In genomic region chr17:66934040-66934439, GRCh38 we compare ENCODE assay signal across 31 cellular contexts. TPM values are rescaled to one million over a fixed set of nuclear protein-coding genes. Genes with fewer than 3 reads are reported as not detected.
"Had no signal": no experiment of that assay in that cellular context is flagged by ENCODE, and none has a peak within 500 bp of the region (broad histone marks: within the 10 kb centered on the region; RNA-seq: fewer than 3 reads in every experiment).

No MANE protein-coding gene starts in this region.

- H3K27me3 ChIP-seq: hepatocyte, pancreas, testis, thyroid gland, transverse colon, upper lobe of left lung had no signal

- FAIRE-seq: pancreas, urothelium cell line had no signal

- H3K4me3 Mint-ChIP-seq: memory B cell; naive thymus-derived CD4-positive, alpha-beta T cell; natural killer cell treated with Interleukin-12 subunit alpha and Interleukin-12 subunit beta and Interleukin-15 and Interleukin-18, amount 100 ng/mL, for 72 hours; stimulated activated naive B cell treated with anti-CD40 and anti-IgM and Interleukin-4, amounts not matched to agents 10 μg/mL and 1 μg/mL and 100 μg/mL, for 72 hours had no signal

- ATAC-seq: heart right ventricle; mucosa of descending colon; naive thymus-derived CD4-positive, alpha-beta T cell; natural killer cell treated with Interleukin-12 subunit alpha and Interleukin-12 subunit beta and Interleukin-15 and Interleukin-18, amount 100 ng/mL, for 72 hours; pancreas; right cardiac atrium; stimulated activated naive B cell treated with anti-CD40 and anti-IgM and Interleukin-4, amounts not matched to agents 10 μg/mL and 1 μg/mL and 100 μg/mL, for 72 hours; stimulated activated naive CD8-positive, alpha-beta T cell treated with anti-CD3 and anti-CD28 coated beads, Interleukin-15, Interleukin-2, amounts not matched to agents 100 U/mL and 50 U/mL, for 24 hours had no signal

- H3K9me3 Mint-ChIP-seq: natural killer cell treated with Interleukin-12 subunit alpha and Interleukin-12 subunit beta and Interleukin-15 and Interleukin-18, amount 100 ng/mL, for 72 hours had no signal

- H3K9me3 ChIP-seq: mucosa of descending colon, pancreas, prostate gland, testis, thyroid gland, transverse colon, upper lobe of left lung had no signal

- DNase-seq: heart right ventricle; islet precursor cell; left ventricle myocardium inferior; midbrain; mucosa of descending colon; naive thymus-derived CD4-positive, alpha-beta T cell; nucleus accumbens; posterior cingulate gyrus; retina; right cardiac atrium; stimulated activated CD4-positive, alpha-beta T cell treated with anti-CD3 and anti-CD28 coated beads, Interleukin-12 subunit alpha, Interleukin-12 subunit beta, amount 100 ng/mL, for 4 hours; stimulated activated CD4-positive, alpha-beta T cell treated with anti-CD3 and anti-CD28 coated beads, Interleukin-15, amount 100 ng/mL, for 24 hours; stimulated activated CD4-positive, alpha-beta T cell treated with anti-CD3 and anti-CD28 coated beads, Interleukin-2, amount 100 ng/mL, for 24 hours; stimulated activated CD4-positive, alpha-beta T cell treated with anti-CD3 and anti-CD28 coated beads, Interleukin-4, amount 100 ng/mL, for 1 hour; stimulated activated naive B cell treated with anti-CD40 and anti-IgM and Interleukin-4, amounts not matched to agents 10 μg/mL and 1 μg/mL and 100 μg/mL, for 72 hours; stimulated activated naive CD8-positive, alpha-beta T cell treated with anti-CD3 and anti-CD28 coated beads, Interleukin-15, Interleukin-2, amounts not matched to agents 100 U/mL and 50 U/mL, for 24 hours; stomach; testis; thyroid gland; transverse colon; upper lobe of left lung had no signal

- H3K27ac ChIP-seq: heart right ventricle, hepatocyte, left ventricle myocardium inferior, pancreas, prostate gland, stomach, testis, thyroid gland, transverse colon, upper lobe of left lung had no signal

- H3K27ac Mint-ChIP-seq: memory B cell; naive thymus-derived CD4-positive, alpha-beta T cell; natural killer cell treated with Interleukin-12 subunit alpha and Interleukin-12 subunit beta and Interleukin-15 and Interleukin-18, amount 100 ng/mL, for 72 hours; stimulated activated naive B cell treated with anti-CD40 and anti-IgM and Interleukin-4, amounts not matched to agents 10 μg/mL and 1 μg/mL and 100 μg/mL, for 72 hours had no signal

- H3K4me3 ChIP-seq: heart right ventricle, hepatocyte, left ventricle myocardium inferior, mucosa of descending colon, pancreas, prostate gland, smooth muscle cell, stomach, testis, thyroid gland, transverse colon, upper lobe of left lung had no signal

- H3K36me3 Mint-ChIP-seq: naive thymus-derived CD4-positive, alpha-beta T cell; natural killer cell treated with Interleukin-12 subunit alpha and Interleukin-12 subunit beta and Interleukin-15 and Interleukin-18, amount 100 ng/mL, for 72 hours had no signal

- H3K4me1 ChIP-seq: heart right ventricle, left ventricle myocardium inferior, pancreas, prostate gland, stomach, testis, thyroid gland, transverse colon, upper lobe of left lung had no signal

- H3K36me3 ChIP-seq: heart right ventricle, left ventricle myocardium inferior, pancreas, prostate gland, stomach, thyroid gland, transverse colon, upper lobe of left lung had no signal

- H3K4me1 Mint-ChIP-seq: memory B cell; naive thymus-derived CD4-positive, alpha-beta T cell; stimulated activated naive B cell treated with anti-CD40 and anti-IgM and Interleukin-4, amounts not matched to agents 10 μg/mL and 1 μg/mL and 100 μg/mL, for 72 hours had no signal

RNA-seq across cellular contexts. Expression of gene CACNG4, which starts 30.5 kb away (rescaled TPM):
- total RNA-seq: left ventricle myocardium inferior; lung microvascular endothelial cell; mesenteric fat pad; naive thymus-derived CD4-positive, alpha-beta T cell; natural killer cell treated with Interleukin-12 subunit alpha and Interleukin-12 subunit beta and Interleukin-15 and Interleukin-18, amount 100 ng/mL, for 72 hours; osteoblast had no signal
- polyA plus RNA-seq: naive thymus-derived CD4-positive, alpha-beta T cell had no signal
